ENCODE assay signal across 17 cellular contexts in the genomic region with DNA sequence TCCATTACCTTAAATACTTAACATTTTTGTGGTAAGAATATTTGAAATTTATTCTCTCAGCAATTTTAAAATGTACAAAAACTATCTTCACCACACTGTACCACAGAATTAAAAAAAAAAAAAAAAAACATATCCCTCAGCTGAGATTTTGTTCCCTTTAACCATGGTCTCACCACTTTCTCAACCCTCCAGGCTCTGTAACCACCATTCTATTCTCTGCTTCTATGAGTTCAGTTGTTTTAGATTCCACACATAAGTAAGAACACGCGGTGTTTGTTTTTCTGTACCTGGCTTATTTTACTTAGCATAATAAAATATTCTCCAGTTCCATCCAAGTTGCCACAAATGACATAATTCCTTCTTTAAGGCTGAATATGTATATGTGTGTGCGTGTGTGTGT.
"Had no signal": no experiment of that assay in that cellular context is flagged by ENCODE, and none has a peak within 500 bp of the region (broad histone marks: within the 10 kb centered on the region; RNA-seq: fewer than 3 reads in every experiment).

No MANE protein-coding gene starts in this region.

- H3K27me3 ChIP-seq: heart right ventricle, upper lobe of right lung had no signal

- H3K4me3 ChIP-seq: coronary artery, heart right ventricle, upper lobe of right lung had no signal

- H3K36me3 Mint-ChIP-seq: natural killer cell had no signal

- H3K27me3 Mint-ChIP-seq: activated CD4-positive, alpha-beta memory T cell treated with anti-CD3 and anti-CD28 coated beads, Interleukin-2, amount 10 ng/mL, durations not matched to agents 7 days and 5 days; activated CD8-positive, alpha-beta memory T cell treated with anti-CD3 and anti-CD28 coated beads, Interleukin-2, amount 10 ng/mL, durations not matched to agents 7 days and 5 days; stimulated activated naive B cell treated with anti-CD40 and anti-IgM and Interleukin-4, amounts not matched to agents 10 μg/mL and 1 μg/mL and 100 μg/mL, for 72 hours had no signal

- H3K27ac ChIP-seq: upper lobe of right lung had no signal

- H3K9me3 ChIP-seq: thoracic aorta, upper lobe of right lung had no signal

- H3K9me3 Mint-ChIP-seq: activated CD4-positive, alpha-beta memory T cell treated with anti-CD3 and anti-CD28 coated beads, Interleukin-2, amount 10 ng/mL, durations not matched to agents 7 days and 5 days; activated naive CD4-positive, alpha-beta T cell treated with anti-CD3 and anti-CD28 coated beads for 36 hours; activated T-helper 2 cell treated with anti-CD3 and anti-CD28 coated beads, Interferon-gamma antibody, Interleukin-2, Interleukin-4, amounts not matched to agents 10 μg/mL and 5 μg/mL and 100 μg/mL, durations not matched to agents 14 hours and 24 hours and 36 hours; natural killer cell; stimulated activated naive B cell treated with anti-CD40 and anti-IgM and Interleukin-4, amounts not matched to agents 10 μg/mL and 1 μg/mL and 100 μg/mL, for 72 hours had no signal

- ATAC-seq: activated CD8-positive, alpha-beta memory T cell treated with anti-CD3 and anti-CD28 coated beads, Interleukin-2, amount 10 ng/mL, durations not matched to agents 7 days and 5 days; heart right ventricle; left ventricle myocardium superior; natural killer cell; stimulated activated naive B cell treated with anti-CD40 and anti-IgM and Interleukin-4, amounts not matched to agents 10 μg/mL and 1 μg/mL and 100 μg/mL, for 72 hours; upper lobe of right lung had no signal

- H3K36me3 ChIP-seq: heart right ventricle, thoracic aorta, upper lobe of right lung had no signal

- H3K4me3 Mint-ChIP-seq: activated CD4-positive, alpha-beta memory T cell treated with anti-CD3 and anti-CD28 coated beads, Interleukin-2, amount 10 ng/mL, durations not matched to agents 7 days and 5 days; activated CD8-positive, alpha-beta memory T cell treated with anti-CD3 and anti-CD28 coated beads, Interleukin-2, amount 10 ng/mL, durations not matched to agents 7 days and 5 days; activated naive CD4-positive, alpha-beta T cell treated with anti-CD3 and anti-CD28 coated beads for 36 hours; natural killer cell; stimulated activated naive B cell treated with anti-CD40 and anti-IgM and Interleukin-4, amounts not matched to agents 10 μg/mL and 1 μg/mL and 100 μg/mL, for 72 hours had no signal

- DNase-seq: activated CD4-positive, alpha-beta memory T cell treated with anti-CD3 and anti-CD28 coated beads, Interleukin-2, amount 10 ng/mL, durations not matched to agents 7 days and 5 days; activated CD4-positive, alpha-beta T cell treated with anti-CD3 and anti-CD28 coated beads for 48 hours; activated CD4-positive, CD25-positive, alpha-beta regulatory T cell; activated CD8-positive, alpha-beta memory T cell treated with anti-CD3 and anti-CD28 coated beads, Interleukin-2, amount 10 ng/mL, durations not matched to agents 7 days and 5 days; activated naive CD4-positive, alpha-beta T cell treated with anti-CD3 and anti-CD28 coated beads for 36 hours; caudate nucleus; heart right ventricle; kidney glomerular epithelial cell; left ventricle myocardium superior; natural killer cell; stimulated activated naive B cell treated with anti-CD40 and anti-IgM and Interleukin-4, amounts not matched to agents 10 μg/mL and 1 μg/mL and 100 μg/mL, for 72 hours; T-helper 1 cell; T-helper 9 cell; upper lobe of right lung had no signal

- H3K27ac Mint-ChIP-seq: activated CD4-positive, alpha-beta memory T cell treated with anti-CD3 and anti-CD28 coated beads, Interleukin-2, amount 10 ng/mL, durations not matched to agents 7 days and 5 days; activated CD8-positive, alpha-beta memory T cell treated with anti-CD3 and anti-CD28 coated beads, Interleukin-2, amount 10 ng/mL, durations not matched to agents 7 days and 5 days; activated naive CD4-positive, alpha-beta T cell treated with anti-CD3 and anti-CD28 coated beads for 36 hours; activated T-helper 2 cell treated with anti-CD3 and anti-CD28 coated beads, Interferon-gamma antibody, Interleukin-2, Interleukin-4, amounts not matched to agents 10 μg/mL and 5 μg/mL and 100 μg/mL, durations not matched to agents 14 hours and 24 hours and 36 hours; stimulated activated naive B cell treated with anti-CD40 and anti-IgM and Interleukin-4, amounts not matched to agents 10 μg/mL and 1 μg/mL and 100 μg/mL, for 72 hours had no signal

- H3K4me1 Mint-ChIP-seq: activated CD8-positive, alpha-beta memory T cell treated with anti-CD3 and anti-CD28 coated beads, Interleukin-2, amount 10 ng/mL, durations not matched to agents 7 days and 5 days had no signal

- H3K4me1 ChIP-seq: upper lobe of right lung had no signal
